Comparison of ENCODE assay signal across 8 cellular contexts in genomic region chr2:70190086-70190412, GRCh38. TPM values are rescaled to one million over a fixed set of nuclear protein-coding genes. Genes with fewer than 3 reads are reported as not detected.
DNase-seq lines count a peak whose midpoint lies in the region; ATAC-seq and TF ChIP-seq lines count a peak whose summit lies in the region.

No MANE protein-coding gene starts in this region.

- POLR2A ChIA-PET in Caco-2 (lab: Charles Lee), result interaction anchor here (0.6 to 1.8 kb wide), 6 partner anchors 57 to 276 kb away, joined by 3 to 24 read pairs (median 5); partner anchors contain the start of genes MXD1 and TIA1
- POLR2A ChIA-PET in activated CD4-positive, alpha-beta T cell treated with anti-CD3 and anti-CD28 coated beads, Interleukin-2, amount 10 ng/mL, durations not matched to agents 7 days and 5 days (lab: Charles Lee), result interaction anchor here (1.3 kb wide), 2 partner anchors 68 to 103 kb away, joined by 5 to 6 read pairs; partner anchors contain the start of genes PCYOX1 and SNRPG

- CTCF ChIA-PET in Caco-2 (lab: Charles Lee), result interaction anchor here (0.8 to 0.9 kb wide), 2 partner anchors 9 to 43 kb away, joined by 3 to 4 read pairs; no protein-coding TSS in a partner anchor
- CTCF ChIA-PET in activated CD4-positive, alpha-beta T cell treated with anti-CD3 and anti-CD28 coated beads, Interleukin-2, amount 10 ng/mL, durations not matched to agents 7 days and 5 days (lab: Charles Lee), result interaction anchor here (0.7 to 1.4 kb wide), 4 partner anchors 29 to 276 kb away, joined by 3 to 9 read pairs (median 4); partner anchors contain the start of gene FAM136A

- H3K36me3 Mint-ChIP-seq in Caco-2 (ENCODE audit: insufficient read depth, unreplicated experiment), result peaks cover 16% of the 10 kb centered on the region
- peaks cover 5% of the 10 kb centered on the region for H3K36me3 Mint-ChIP-seq in activated CD4-positive, alpha-beta T cell treated with anti-CD3 and anti-CD28 coated beads, Interleukin-2, amount 10 ng/mL, durations not matched to agents 7 days and 5 days (ENCODE audit: low read depth)
- no peaks in the 10 kb centered on the region for H3K36me3 Mint-ChIP-seq in nephron progenitor cell (ENCODE audit: low read depth)

- H3K4me3 ChIP-seq in Caco-2 (ENCODE audit: low read depth, low read length) (peak overlapping the region; percentile 95), vagina (peak overlapping the region; percentile 65 to 88)

- H3K9me3 ChIP-seq in Caco-2 (no peaks in the 10 kb centered on the region), vagina (no peaks in the 10 kb centered on the region)

- no peak for TF ChIP-seq POLR2A in vagina (IDR thresholded peaks at IDR 0.05)

- no peaks in the 10 kb centered on the region for H3K27me3 Mint-ChIP-seq in Caco-2 (ENCODE audit: insufficient read depth, unreplicated experiment)
- peaks cover under 1% of the 10 kb centered on the region for H3K27me3 Mint-ChIP-seq in activated CD4-positive, alpha-beta T cell treated with anti-CD3 and anti-CD28 coated beads, Interleukin-2, amount 10 ng/mL, durations not matched to agents 7 days and 5 days
- peaks cover 4% of the 10 kb centered on the region for H3K27me3 Mint-ChIP-seq in nephron progenitor cell (ENCODE audit: low read depth, poor library complexity)

- H3K4me1 Mint-ChIP-seq in Caco-2 (ENCODE audit: low read depth, unreplicated experiment) (peaks cover 10% of the 10 kb centered on the region), nephron progenitor cell (peaks cover 17% of the 10 kb centered on the region)
- H3K4me1 Mint-ChIP-seq in activated CD4-positive, alpha-beta T cell treated with anti-CD3 and anti-CD28 coated beads, Interleukin-2, amount 10 ng/mL, durations not matched to agents 7 days and 5 days, result peaks cover 24% of the 10 kb centered on the region

- peak; percentile 9 for ATAC-seq in GM19397 (IDR thresholded peaks at IDR 0.05; ENCODE audit: unreplicated experiment)
- peak; percentile 6 for ATAC-seq in HG03469 (IDR thresholded peaks at IDR 0.05; ENCODE audit: unreplicated experiment)

- H3K4me1 ChIP-seq in Caco-2 (0 out of 2 replicates have a peak, but pooled peaks cover 6% of the 10 kb centered on the region), vagina (peaks cover 3% of the 10 kb centered on the region)

- no peaks in the 10 kb centered on the region; the same call in 1 of the 2 replicates for H3K36me3 ChIP-seq in Caco-2 (ENCODE audit: control insufficient read depth, insufficient read depth, low read length)
- H3K36me3 ChIP-seq in vagina, result no peaks in the 10 kb centered on the region

- H3K4me3 Mint-ChIP-seq in Caco-2 (ENCODE audit: unreplicated experiment) (peak overlapping the region; percentile 90), nephron progenitor cell (peak overlapping the region; percentile 92)
- peak overlapping the region; percentile 85 for H3K4me3 Mint-ChIP-seq in activated CD4-positive, alpha-beta T cell treated with anti-CD3 and anti-CD28 coated beads, Interleukin-2, amount 10 ng/mL, durations not matched to agents 7 days and 5 days

- TF ChIP-seq CTCF in Caco-2 (IDR thresholded peaks at IDR 0.05; ENCODE audit: insufficient read depth in 1 of 2, low read depth in 1 of 2, low read length in 1 of 2, severe bottlenecking in 1 of 2, unreplicated experiment in 1 of 2), result no peak
- TF ChIP-seq CTCF in nephron progenitor cell (IDR thresholded peaks at IDR 0.05), result no peak
- no peak for TF ChIP-seq CTCF in vagina (IDR thresholded peaks at IDR 0.05)

- H3K27me3 ChIP-seq in Caco-2 (replicated peaks; ENCODE audit: control insufficient read depth, insufficient read depth, low read length) (no peaks in the 10 kb centered on the region), vagina (no peaks in the 10 kb centered on the region)

- H3K27ac ChIP-seq in epithelial cell of prostate, result peak overlapping the region; percentile 94
- H3K27ac ChIP-seq in vagina, result peak overlapping the region; percentile 95

- intact Hi-C loops in Caco-2 (cut with micrococcal nuclease; ENCODE audit: unreplicated experiment), result loop anchor here (1.0 to 2.0 kb wide), 4 partner anchors 47 to 276 kb away; partner anchors contain the start of genes PCBP1 and TIA1
- intact Hi-C loops in vagina (cut with DNase I), result loop anchor here (2.0 kb wide), 1 partner anchor 59 kb away; the partner anchor contains the start of gene TIA1

- TSS peak; percentile 80 for BruUV-seq in Caco-2 (replicated peaks; lab: Mats Ljungman, UMichigan)

- H3K27ac Mint-ChIP-seq in Caco-2 (ENCODE audit: unreplicated experiment) (peak overlapping the region; percentile 97), nephron progenitor cell (peak overlapping the region; percentile 96)
- peak overlapping the region; percentile 96 for H3K27ac Mint-ChIP-seq in activated CD4-positive, alpha-beta T cell treated with anti-CD3 and anti-CD28 coated beads, Interleukin-2, amount 10 ng/mL, durations not matched to agents 7 days and 5 days

- DNase-seq in Caco-2 (no peak), epithelial cell of prostate (ENCODE audit: low read depth, low spot score) (no peak), nephron progenitor cell (peak; percentile 9), vagina (ENCODE audit: extremely low spot score in 2 of 2) (no peak), NCI-H1092 (lab: John Stamatoyannopoulos, UW) (no peak)
- no peak for DNase-seq in activated CD4-positive, alpha-beta T cell treated with anti-CD3 and anti-CD28 coated beads, Interleukin-2, amount 10 ng/mL, durations not matched to agents 7 days and 5 days

- H3K9me3 Mint-ChIP-seq in Caco-2 (ENCODE audit: unreplicated experiment), result no peaks in the 10 kb centered on the region
- H3K9me3 Mint-ChIP-seq in activated CD4-positive, alpha-beta T cell treated with anti-CD3 and anti-CD28 coated beads, Interleukin-2, amount 10 ng/mL, durations not matched to agents 7 days and 5 days, result no peaks in the 10 kb centered on the region
- no peaks in the 10 kb centered on the region for H3K9me3 Mint-ChIP-seq in nephron progenitor cell

RNA-seq across cellular contexts. Expression of gene C2orf42, which starts 0.8 kb away (rescaled TPM):
- total RNA-seq in Caco-2 (2022), result 12.7 and 14.8 TPM in 2 replicates
- 10 to 100 TPM; 26.0 to 27.9 TPM for total RNA-seq in activated CD4-positive, alpha-beta T cell treated with anti-CD3 and anti-CD28 coated beads, Interleukin-2, amount 10 ng/mL, durations not matched to agents 7 days and 5 days
- 17.4 TPM for total RNA-seq in vagina

RNA-seq across cellular contexts. Expression of gene TIA1, which starts 58.4 kb away (rescaled TPM):
- 146 and 149 TPM in 2 replicates for total RNA-seq in Caco-2 (2022)
- total RNA-seq in activated CD4-positive, alpha-beta T cell treated with anti-CD3 and anti-CD28 coated beads, Interleukin-2, amount 10 ng/mL, durations not matched to agents 7 days and 5 days, result 100 to 1,000 TPM; 133 to 146 TPM
- total RNA-seq in vagina, result 79.8 TPM
